In genomic region chr2:190887089-190887488, GRCh38 we compare ENCODE assay signal across 9 cellular contexts. TPM values are rescaled to one million over a fixed set of nuclear protein-coding genes. Genes with fewer than 3 reads are reported as not detected.
DNase-seq lines count a peak whose midpoint lies in the region; ATAC-seq and TF ChIP-seq lines count a peak whose summit lies in the region.
"Had no signal": no experiment of that assay in that cellular context is flagged by ENCODE, and none has a peak within 500 bp of the region (broad histone marks: within the 10 kb centered on the region; RNA-seq: fewer than 3 reads in every experiment).

No MANE protein-coding gene starts in this region.

- no peak for TF ChIP-seq CTCF in CD8-positive, alpha-beta T cell (IDR thresholded peaks at IDR 0.05)

- peak overlapping the region; percentile 8 for H3K27ac Mint-ChIP-seq in CD8-positive, alpha-beta T cell
- H3K27ac Mint-ChIP-seq: nephron had no signal

- peaks cover 40% of the 10 kb centered on the region for H3K36me3 Mint-ChIP-seq in CD8-positive, alpha-beta T cell

- ATAC-seq in CD8-positive, alpha-beta T cell = peak; percentile 14
- ATAC-seq in GM19397 (IDR thresholded peaks at IDR 0.05; ENCODE audit: unreplicated experiment) (peak; percentile 51), HG03354 (IDR thresholded peaks at IDR 0.05; ENCODE audit: poor library complexity, severe bottlenecking, unreplicated experiment) (peak; percentile 72), aorta (ENCODE audit: low FRiP score) (no peak)

- intact Hi-C loops in CD8-positive, alpha-beta T cell (cut with DNase I, micrococcal nuclease) = loop anchor here (1.0 to 10.0 kb wide), 3 partner anchors 9 to 1222 kb away; partner anchors contain the start of gene ASNSD1 (in 2 of the 2)
- intact Hi-C loops in aorta (cut with DNase I) = loop anchor here (5.0 to 10.0 kb wide), 2 partner anchors 35 to 92 kb away; no protein-coding TSS in a partner anchor

- no peak for DNase-seq in CD8-positive, alpha-beta T cell
- DNase-seq in dermis blood vessel endothelial cell (peak; percentile 34), aorta (no peak), COLO829 (ENCODE audit: low spot score) (no peak), NCI-H2081 treated with DMSO at 0.1 percent for 48 hours (lab: John Stamatoyannopoulos, UW) (no peak), HuH-7.5 (ENCODE audit: low spot score) (no peak)

- H3K4me3 ChIP-seq in CD8-positive, alpha-beta T cell (ENCODE audit: low read depth, low read length) = no peak overlapping the region
- H3K4me3 ChIP-seq in aorta (ENCODE audit: low read length in 2 of 2) = peak overlapping the region in 1 of 2 donors; percentile 48

- no peak overlapping the region for H3K4me3 Mint-ChIP-seq in CD8-positive, alpha-beta T cell
- H3K4me3 Mint-ChIP-seq: nephron had no signal

- peaks cover 83% of the 10 kb centered on the region for H3K4me1 Mint-ChIP-seq in CD8-positive, alpha-beta T cell (ENCODE audit: low read depth)

- H3K9me3 ChIP-seq in CD8-positive, alpha-beta T cell (ENCODE audit: low read length) = no peaks in the 10 kb centered on the region
- H3K9me3 ChIP-seq in aorta (ENCODE audit: control insufficient read depth, low read length) = no peaks in the 10 kb centered on the region

- no peaks in the 10 kb centered on the region for H3K27me3 Mint-ChIP-seq in CD8-positive, alpha-beta T cell (ENCODE audit: low read depth)

- 7 to 8% methylated on average over 2 of the region's 2 CpGs for WGBS in aorta, 2 donors

- H3K9me3 Mint-ChIP-seq in CD8-positive, alpha-beta T cell = no peaks in the 10 kb centered on the region
- H3K9me3 Mint-ChIP-seq: nephron had no signal

- POLR2A ChIA-PET in CD8-positive, alpha-beta T cell (lab: Charles Lee) = interaction anchor here (1.1 to 1.4 kb wide), 3 partner anchors 12 to 125 kb away, joined by 4 to 7 read pairs (median 4); no protein-coding TSS in a partner anchor

- H3K27ac ChIP-seq in CD8-positive, alpha-beta T cell (ENCODE audit: low read depth, low read length) = no peak overlapping the region
- H3K27ac ChIP-seq in aorta (ENCODE audit: low read depth in 1 of 2, low read length in 2 of 2) = no peak overlapping the region

- H3K36me3 ChIP-seq in CD8-positive, alpha-beta T cell (ENCODE audit: insufficient read depth, low read length) = no peaks in the 10 kb centered on the region
- H3K36me3 ChIP-seq in aorta (ENCODE audit: control insufficient read depth in 1 of 2, insufficient read depth in 2 of 2, low read length in 1 of 2) = no peaks in the 10 kb centered on the region

- no peaks in the 10 kb centered on the region for H3K27me3 ChIP-seq in CD8-positive, alpha-beta T cell (ENCODE audit: insufficient read depth, low read length)
- no peaks in the 10 kb centered on the region for H3K27me3 ChIP-seq in aorta (ENCODE audit: control insufficient read depth in 1 of 2, insufficient read depth in 2 of 2, low read length in 1 of 2)

- CTCF ChIA-PET in CD8-positive, alpha-beta T cell (lab: Charles Lee) = interaction anchor here (0.6 to 12.2 kb wide), 4 partner anchors 9 to 41 kb away, joined by 3 to 70 read pairs (median 4); no protein-coding TSS in a partner anchor

- peaks cover 79% of the 10 kb centered on the region for H3K4me1 ChIP-seq in CD8-positive, alpha-beta T cell (ENCODE audit: insufficient read depth, low read length)
- peaks cover 0 to 3% of the 10 kb centered on the region in 2 donors for H3K4me1 ChIP-seq in aorta (ENCODE audit: control insufficient read depth in 1 of 2, insufficient read depth in 2 of 2, low read length in 2 of 2)

RNA-seq across cellular contexts. Expression of gene GLS, which starts 6.5 kb away (rescaled TPM):
- 100 to 1,000 TPM; 254 to 265 TPM for total RNA-seq in CD8-positive, alpha-beta T cell
- total RNA-seq in dermis blood vessel endothelial cell = 250 and 284 TPM in 2 replicates
- total RNA-seq in aorta = 100 to 1,000 TPM; 344 to 425 TPM
- polyA plus RNA-seq in aorta = 100 to 1,000 TPM in 1 of 2 donors, 10 to 100 TPM in 1; 59.4 to 109 TPM
